ENCODE assay signal across 9 cellular contexts in genomic region chr14:97077253-97077653, GRCh38.
DNase-seq lines count a peak whose midpoint lies in the region; ATAC-seq and TF ChIP-seq lines count a peak whose summit lies in the region.
"Had no signal": no experiment of that assay in that cellular context is flagged by ENCODE, and none has a peak within 500 bp of the region (broad histone marks: within the 10 kb centered on the region; RNA-seq: fewer than 3 reads in every experiment).

No MANE protein-coding gene starts in this region.

- H3K9me3 Mint-ChIP-seq in progenitor cell of endocrine pancreas (ENCODE audit: low read depth), result no peaks in the 10 kb centered on the region

- H3K36me3 Mint-ChIP-seq in progenitor cell of endocrine pancreas (ENCODE audit: insufficient read depth), result no peaks in the 10 kb centered on the region

- peaks cover 18% of the 10 kb centered on the region for H3K27me3 Mint-ChIP-seq in progenitor cell of endocrine pancreas

- peak overlapping the region; percentile 12; the same call in 1 of the 2 replicates for H3K27ac ChIP-seq in C4-2B
- H3K27ac ChIP-seq: parathyroid adenoma had no signal

- ATAC-seq in GM19438 (IDR thresholded peaks at IDR 0.05; ENCODE audit: low read depth, unreplicated experiment), result peak; percentile 78
- no peak for ATAC-seq in GM19397 (IDR thresholded peaks at IDR 0.05; ENCODE audit: unreplicated experiment)

- no peak overlapping the region for H3K27ac Mint-ChIP-seq in progenitor cell of endocrine pancreas

- no peak overlapping the region for H3K4me3 ChIP-seq in Jurkat, Clone E6-1 (ENCODE audit: low read length)

- no peak overlapping the region for H3K4me3 Mint-ChIP-seq in progenitor cell of endocrine pancreas (ENCODE audit: low read depth)

- TF ChIP-seq CTCF in C4-2B (conservative IDR thresholded peaks at IDR 0.05) (no peak), progenitor cell of endocrine pancreas (IDR thresholded peaks at IDR 0.05; ENCODE audit: unreplicated experiment) (no peak)

- H3K4me1 Mint-ChIP-seq in progenitor cell of endocrine pancreas (ENCODE audit: low read depth), result no peaks in the 10 kb centered on the region

- DNase-seq in Jurkat, Clone E6-1 (ENCODE audit: low read depth, low spot score), result peak; percentile 24
- DNase-seq in amygdala (lab: John Stamatoyannopoulos, UW) (peak in 29 of 56 donors; percentile 2 to 62 (median 14)), medulla oblongata (ENCODE audit: extremely low spot score) (peak; percentile 86), progenitor cell of endocrine pancreas (ENCODE audit: low spot score, unreplicated experiment) (no peak), NCI-H1930 (lab: John Stamatoyannopoulos, UW) (no peak)

Comparison
In these comparisons a context has a peak if more than half of its experiments do, and no peak if none do; other contexts are left out.
1. DNase-seq: peak in Jurkat, Clone E6-1 (single experiment), amygdala (29 of 56) and medulla oblongata (single experiment); none in progenitor cell of endocrine pancreas (single experiment) and NCI-H1930 (0 of 2).